9 cellular contexts compared by ENCODE assay signal in genomic region chr20:49889245-49889942, GRCh38. TPM values are rescaled to one million over a fixed set of nuclear protein-coding genes. Genes with fewer than 3 reads are reported as not detected.
DNase-seq lines count a peak whose midpoint lies in the region; ATAC-seq, FAIRE-seq and TF ChIP-seq lines count a peak whose summit lies in the region.
"Had no signal": no experiment of that assay in that cellular context is flagged by ENCODE, and none has a peak within 500 bp of the region (broad histone marks: within the 10 kb centered on the region; RNA-seq: fewer than 3 reads in every experiment).

No MANE protein-coding gene starts in this region.

- no peaks in the 10 kb centered on the region for H3K27me3 ChIP-seq in left ventricle myocardium inferior (ENCODE audit: low read depth)
- H3K27me3 ChIP-seq in astrocyte (ENCODE audit: insufficient read depth, low read length) = no peaks in the 10 kb centered on the region
- no peaks in the 10 kb centered on the region for H3K27me3 ChIP-seq in upper lobe of right lung
- H3K27me3 ChIP-seq: heart left ventricle had no signal

- H3K4me2 ChIP-seq in astrocyte (ENCODE audit: low read length) = no peak overlapping the region

- no peak overlapping the region for H2AFZ ChIP-seq in astrocyte (ENCODE audit: low read depth, low read length)

- H3K9ac ChIP-seq in astrocyte (ENCODE audit: low read length) = peak overlapping the region; percentile 27

- H3K36me3 ChIP-seq in left ventricle myocardium inferior (peaks cover 19% of the 10 kb centered on the region), astrocyte (ENCODE audit: insufficient read depth, low read length) (peaks cover 2% of the 10 kb centered on the region), mucosa of descending colon (ENCODE audit: low read depth) (no peaks in the 10 kb centered on the region), upper lobe of right lung (peaks cover 21% of the 10 kb centered on the region)

- no peak for TF ChIP-seq CTCF in left ventricle myocardium inferior (IDR thresholded peaks at IDR 0.05; ENCODE audit: borderline replicate concordance)
- no peak for TF ChIP-seq CTCF in astrocyte (IDR thresholded peaks at IDR 0.05; ENCODE audit: insufficient read depth, low read depth, low read length)
- no peak for TF ChIP-seq CTCF in mucosa of descending colon (IDR thresholded peaks at IDR 0.05)
- TF ChIP-seq CTCF in upper lobe of right lung (IDR thresholded peaks at IDR 0.05) = no peak

- H3K4me1 ChIP-seq in left ventricle myocardium inferior (peaks cover 79% of the 10 kb centered on the region), astrocyte (ENCODE audit: insufficient read depth, low read length) (peaks cover 28% of the 10 kb centered on the region), mucosa of descending colon (ENCODE audit: low read depth) (peaks cover 11% of the 10 kb centered on the region), upper lobe of right lung (peaks cover 62% of the 10 kb centered on the region)

- H3K9me3 ChIP-seq in left ventricle myocardium inferior (replicated peaks) = no peaks in the 10 kb centered on the region
- H3K9me3 ChIP-seq in astrocyte (ENCODE audit: insufficient read depth, low read depth, low read length) = no peaks in the 10 kb centered on the region
- H3K9me3 ChIP-seq in mucosa of descending colon = no peaks in the 10 kb centered on the region
- no peaks in the 10 kb centered on the region for H3K9me3 ChIP-seq in upper lobe of right lung
- H3K9me3 ChIP-seq: heart left ventricle had no signal

- H3K4me3 ChIP-seq in left ventricle myocardium inferior (no peak overlapping the region), astrocyte (ENCODE audit: insufficient read depth, low read depth, low read length) (no peak overlapping the region), mucosa of descending colon (no peak overlapping the region), upper lobe of right lung (no peak overlapping the region)
- H3K4me3 ChIP-seq: heart left ventricle had no signal

- intact Hi-C loops in left ventricle myocardium inferior (cut with micrococcal nuclease) = no loop called here
- intact Hi-C loops in left cardiac atrium (cut with DNase I) = no loop called here
- intact Hi-C loops in mucosa of descending colon (cut with DNase I, micrococcal nuclease) = no loop called here
- intact Hi-C loops in upper lobe of right lung (cut with DNase I) = no loop called here

- H3K27me3 Mint-ChIP-seq in astrocyte (ENCODE audit: low read depth, unreplicated experiment) = no peaks in the 10 kb centered on the region

- no peak for ATAC-seq in left cardiac atrium
- peak; percentile 15 for ATAC-seq in mucosa of descending colon
- ATAC-seq in upper lobe of right lung = no peak
- no peak for ATAC-seq in GM21526 (IDR thresholded peaks at IDR 0.05; ENCODE audit: low FRiP score, unreplicated experiment)

- no peaks in the 10 kb centered on the region for H3K79me2 ChIP-seq in astrocyte (ENCODE audit: insufficient read depth, low read length)

- FAIRE-seq in astrocyte (lab: Jason Lieb, UNC) = no peak

- DNase-seq in left ventricle myocardium inferior (no peak), left cardiac atrium (no peak), astrocyte (ENCODE audit: low read depth) (no peak), mucosa of descending colon (no peak), upper lobe of right lung (no peak), HPDE6-E6E7 (ENCODE audit: extremely low spot score) (no peak), DMS114 treated with DMSO at 0.1 percent for 48 hours (lab: John Stamatoyannopoulos, UW; ENCODE audit: unreplicated experiment) (no peak)

- peaks cover 4% of the 10 kb centered on the region for H3K36me3 Mint-ChIP-seq in astrocyte (ENCODE audit: low read depth, unreplicated experiment)

- H3K27ac ChIP-seq in left ventricle myocardium inferior (replicated peaks) (peak overlapping the region; percentile 73), astrocyte (ENCODE audit: low read depth, low read length) (no peak overlapping the region), upper lobe of right lung (peak overlapping the region; percentile 25)

- H3K27ac Mint-ChIP-seq in astrocyte (ENCODE audit: unreplicated experiment) = no peak overlapping the region

- H4K20me1 ChIP-seq in astrocyte (ENCODE audit: insufficient read depth, low read length) = peaks cover 12% of the 10 kb centered on the region

- peaks cover 51% of the 10 kb centered on the region for H3K4me1 Mint-ChIP-seq in astrocyte (ENCODE audit: low read depth, unreplicated experiment)

- H3K9me3 Mint-ChIP-seq in astrocyte (ENCODE audit: unreplicated experiment) = peaks cover 2% of the 10 kb centered on the region

- no peak overlapping the region for H3K4me3 Mint-ChIP-seq in astrocyte (ENCODE audit: unreplicated experiment)

RNA-seq across cellular contexts. Expression of gene SPATA2, which starts 25.9 kb away (rescaled TPM):
- 7.6 TPM for total RNA-seq in left ventricle myocardium inferior
- total RNA-seq in left cardiac atrium = 1 to 10 TPM; 6.5 to 6.8 TPM
- 7.2 and 7.3 TPM in 2 replicates for total RNA-seq in astrocyte
- 10 to 100 TPM; 16.2 to 24.1 (median 20.2) TPM for total RNA-seq in mucosa of descending colon
- total RNA-seq in upper lobe of right lung = 8.7 TPM

RNA-seq across cellular contexts. Expression of gene RNF114, which starts 46.8 kb away (rescaled TPM):
- total RNA-seq in left ventricle myocardium inferior = 50.8 TPM
- 10 to 100 TPM; 44.5 to 48.7 TPM for total RNA-seq in left cardiac atrium
- total RNA-seq in astrocyte = 59.4 and 62.7 TPM in 2 replicates
- total RNA-seq in mucosa of descending colon = 10 to 100 TPM; 81.3 to 89.0 (median 88.2) TPM
- total RNA-seq in upper lobe of right lung = 74.7 TPM
